Comparison of ENCODE assay signal across 8 cellular contexts in genomic region chr12:72271401-72271740, GRCh38. TPM values are rescaled to one million over a fixed set of nuclear protein-coding genes. Genes with fewer than 3 reads are reported as not detected.
DNase-seq lines count a peak whose midpoint lies in the region; ATAC-seq, FAIRE-seq and TF ChIP-seq lines count a peak whose summit lies in the region.

No MANE protein-coding gene starts in this region.

- H3K4me3 ChIP-seq in ectodermal cell (ENCODE audit: insufficient read depth, low read depth, low read length) (peak overlapping the region; percentile 69), mesenchymal stem cell (ENCODE audit: insufficient read depth in 1 of 2, low read depth in 1 of 2, low read length in 2 of 2) (peak overlapping the region; percentile 64 to 83)
- no peak overlapping the region for H3K4me3 ChIP-seq in naive thymus-derived CD4-positive, alpha-beta T cell (ENCODE audit: low read length)

- H3K14ac ChIP-seq in mesenchymal stem cell (ENCODE audit: low read length in 2 of 2) = no peak overlapping the region

- H3K36me3 ChIP-seq in ectodermal cell (ENCODE audit: control insufficient read depth, insufficient read depth, low read length) = no peaks in the 10 kb centered on the region
- H3K36me3 ChIP-seq in mesenchymal stem cell (ENCODE audit: control insufficient read depth in 1 of 2, insufficient read depth in 2 of 2, low read depth in 1 of 2, low read length in 2 of 2) = no peaks in the 10 kb centered on the region
- H3K36me3 ChIP-seq in naive thymus-derived CD4-positive, alpha-beta T cell (ENCODE audit: control insufficient read depth in 2 of 3, insufficient read depth in 3 of 3, low read length in 3 of 3) = no peaks in the 10 kb centered on the region

- H3K4me1 ChIP-seq in ectodermal cell (ENCODE audit: control insufficient read depth, insufficient read depth, low read length) = peaks cover 15% of the 10 kb centered on the region
- H3K4me1 ChIP-seq in mesenchymal stem cell (ENCODE audit: control insufficient read depth, insufficient read depth, low read depth, low read length) = peaks cover 10% of the 10 kb centered on the region
- H3K4me1 ChIP-seq in naive thymus-derived CD4-positive, alpha-beta T cell (ENCODE audit: control insufficient read depth in 2 of 2, insufficient read depth in 2 of 2, low read length in 2 of 2) = no peaks in the 10 kb centered on the region

- peak overlapping the region; percentile 50 for H3K27ac ChIP-seq in ectodermal cell (ENCODE audit: insufficient read depth, low read depth, low read length, poor library complexity, severe bottlenecking)
- peak overlapping the region; percentile 53 for H3K27ac ChIP-seq in mesenchymal stem cell (ENCODE audit: low read length, poor library complexity, severe bottlenecking)
- no peak overlapping the region for H3K27ac ChIP-seq in naive thymus-derived CD4-positive, alpha-beta T cell (ENCODE audit: low read depth, low read length)

- H2BK120ac ChIP-seq in mesenchymal stem cell (ENCODE audit: low read depth, low read length) = no peak overlapping the region

- no peak overlapping the region for H2BK15ac ChIP-seq in mesenchymal stem cell (ENCODE audit: low read depth, poor library complexity, severe bottlenecking)

- H3K79me1 ChIP-seq in mesenchymal stem cell (replicated peaks; ENCODE audit: low read length, poor library complexity, severe bottlenecking) = no peaks in the 10 kb centered on the region

- peaks cover 0 to 15% (median 0%) of the 10 kb centered on the region in 7 donors for H3K4me1 Mint-ChIP-seq in naive thymus-derived CD4-positive, alpha-beta T cell

- CTCF ChIA-PET in naive thymus-derived CD4-positive, alpha-beta T cell (lab: Charles Lee) = no interaction called here

- no peaks in the 10 kb centered on the region for H3K36me3 Mint-ChIP-seq in naive thymus-derived CD4-positive, alpha-beta T cell

- H3K4me3 Mint-ChIP-seq in naive thymus-derived CD4-positive, alpha-beta T cell = peak overlapping the region in 3 of 10 donors; percentile 30 to 48 (median 35)

- H3K23ac ChIP-seq in mesenchymal stem cell (ENCODE audit: low read length in 2 of 2) = no peak overlapping the region

- H3K4me2 ChIP-seq in mesenchymal stem cell (ENCODE audit: low read length, poor library complexity, severe bottlenecking) = peak overlapping the region; percentile 80

- H3K9ac ChIP-seq in mesenchymal stem cell (ENCODE audit: low read length) = peak overlapping the region; percentile 45

- intact Hi-C loops in naive thymus-derived CD4-positive, alpha-beta T cell (cut with micrococcal nuclease) = no loop called here

- no peak overlapping the region for H3K27ac Mint-ChIP-seq in naive thymus-derived CD4-positive, alpha-beta T cell

- no peak for ATAC-seq in HG03097 (IDR thresholded peaks at IDR 0.05; ENCODE audit: low FRiP score, unreplicated experiment)
- ATAC-seq in naive thymus-derived CD4-positive, alpha-beta T cell = no peak

- H2AFZ ChIP-seq in mesenchymal stem cell (ENCODE audit: low read depth, low read length) = peak overlapping the region; percentile 15

- no peak overlapping the region for H2BK5ac ChIP-seq in mesenchymal stem cell (ENCODE audit: low read depth, low read length, poor library complexity, severe bottlenecking)

- no peak for TF ChIP-seq CTCF in D721Med (IDR thresholded peaks at IDR 0.05; ENCODE audit: insufficient read depth, missing control alignments)

- POLR2A ChIA-PET in naive thymus-derived CD4-positive, alpha-beta T cell (lab: Charles Lee) = no interaction called here

- no peak overlapping the region for H4K91ac ChIP-seq in mesenchymal stem cell (ENCODE audit: low read length)

- no peak overlapping the region for H2BK12ac ChIP-seq in mesenchymal stem cell (ENCODE audit: low read length in 2 of 2)

- H3K27me3 ChIP-seq in ectodermal cell (ENCODE audit: control insufficient read depth, insufficient read depth, low read length, poor library complexity, severe bottlenecking) (peaks cover 49% of the 10 kb centered on the region), mesenchymal stem cell (ENCODE audit: control insufficient read depth in 1 of 2, insufficient read depth in 1 of 2, low read length in 2 of 2) (peaks cover 3 to 59% of the 10 kb centered on the region in 2 experiments)
- H3K27me3 ChIP-seq in naive thymus-derived CD4-positive, alpha-beta T cell (ENCODE audit: control insufficient read depth in 2 of 2, insufficient read depth in 2 of 2, low read length in 2 of 2) = no peaks in the 10 kb centered on the region

- no peak for FAIRE-seq in D721Med (lab: Jason Lieb, UNC)

- H3K9me3 Mint-ChIP-seq in naive thymus-derived CD4-positive, alpha-beta T cell = peaks cover 0 to 8% (median 0%) of the 10 kb centered on the region in 11 donors

- H3K27me3 Mint-ChIP-seq in naive thymus-derived CD4-positive, alpha-beta T cell = peaks cover 46 to 64% (median 53%) of the 10 kb centered on the region in 5 donors

- DNase-seq in D721Med (ENCODE audit: insufficient read length, low spot score) = peak; percentile 47
- peak; percentile 64 for DNase-seq in NCI-H510A (lab: John Stamatoyannopoulos, UW)
- DNase-seq in mesenchymal stem cell = peak; percentile 74
- DNase-seq in RKO (ENCODE audit: low spot score) = no peak
- no peak for DNase-seq in activated CD8-positive, alpha-beta memory T cell treated with anti-CD3 and anti-CD28 coated beads, Interleukin-2, amount 50 U/mL, for 4 hours
- DNase-seq in naive thymus-derived CD4-positive, alpha-beta T cell = no peak

- H2AK5ac ChIP-seq in mesenchymal stem cell (ENCODE audit: low read length, severe bottlenecking) = no peak overlapping the region

- H3K4ac ChIP-seq in mesenchymal stem cell (ENCODE audit: low read depth in 1 of 2, low read length in 2 of 2) = peak overlapping the region in 1 of 2 experiments; percentile 51

- WGBS in ectodermal cell, 2 experiments = 0 to 1% methylated on average over 15 of the region's 15 CpGs
- WGBS in mesenchymal stem cell = 1% methylated on average over 14 of the region's 15 CpGs

- H4K8ac ChIP-seq in mesenchymal stem cell (ENCODE audit: low read length) = no peak overlapping the region

- no peaks in the 10 kb centered on the region for H3K9me3 ChIP-seq in ectodermal cell (ENCODE audit: control insufficient read depth, low read length)
- no peaks in the 10 kb centered on the region for H3K9me3 ChIP-seq in mesenchymal stem cell (ENCODE audit: control insufficient read depth, low read length)
- H3K9me3 ChIP-seq in naive thymus-derived CD4-positive, alpha-beta T cell (ENCODE audit: control insufficient read depth in 2 of 3, low read length in 3 of 3) = no peaks in the 10 kb centered on the region

- peak overlapping the region; percentile 12 to 84 for H3K18ac ChIP-seq in mesenchymal stem cell (ENCODE audit: low read depth in 1 of 2, low read length in 2 of 2)

RNA-seq across cellular contexts. Expression of gene TRHDE, which starts 0.8 kb away (rescaled TPM):
- polyA plus RNA-seq in ectodermal cell (2013, experiment 1 of 4) = 2.5 TPM
- 2.1 TPM for polyA plus RNA-seq in ectodermal cell (2013, experiment 2 of 4)
- 1.3 TPM for polyA plus RNA-seq in ectodermal cell (2013, experiment 3 of 4)
- 1.7 TPM for polyA plus RNA-seq in ectodermal cell (2013, experiment 4 of 4)
- 6.6 TPM for polyA plus RNA-seq in mesenchymal stem cell (2013, experiment 1 of 2)
- 7.0 TPM for polyA plus RNA-seq in mesenchymal stem cell (2013, experiment 2 of 2)
- not detected for total RNA-seq in naive thymus-derived CD4-positive, alpha-beta T cell
- not detected for polyA plus RNA-seq in naive thymus-derived CD4-positive, alpha-beta T cell

Comparison
In these comparisons a context has a peak if more than half of its experiments do, and no peak if none do; other contexts are left out.
1. DNase-seq: peak in D721Med (single experiment), NCI-H510A (single experiment) and mesenchymal stem cell (single experiment); none in RKO (single experiment), activated CD8-positive, alpha-beta memory T cell treated with anti-CD3 and anti-CD28 coated beads, Interleukin-2, amount 50 U/mL, for 4 hours (single experiment) and naive thymus-derived CD4-positive, alpha-beta T cell (0 of 9).